In the genomic region with DNA sequence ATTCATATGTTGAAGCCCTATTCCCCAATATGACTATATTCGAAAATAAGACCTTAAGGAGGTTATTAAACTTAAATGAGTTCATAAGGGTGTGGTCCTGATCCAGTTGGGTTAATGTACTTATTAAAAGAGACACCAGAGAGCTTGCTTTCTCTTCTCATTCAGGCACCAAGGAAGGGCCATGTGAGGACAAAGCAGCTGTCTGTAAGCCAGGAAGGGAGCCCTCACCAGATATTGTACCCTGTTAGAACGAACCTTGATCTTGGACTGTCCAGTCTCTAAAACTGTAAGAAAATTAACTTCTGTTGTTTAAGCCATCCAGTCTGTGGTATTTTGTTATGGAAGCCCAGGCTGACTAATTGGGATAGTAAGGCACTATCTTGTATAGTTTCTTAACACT, we compare ENCODE assay signal across 20 cellular contexts. TPM values are rescaled to one million over a fixed set of nuclear protein-coding genes. Genes with fewer than 3 reads are reported as not detected.
A peak's percentile ranks its signal among the peaks of the same experiment; 100 is the strongest.
DNase-seq lines count a peak whose midpoint lies in the region; ATAC-seq, FAIRE-seq and TF ChIP-seq lines count a peak whose summit lies in the region.
"Had no signal": no experiment of that assay in that cellular context is flagged by ENCODE, and none has a peak within 500 bp of the region (broad histone marks: within the 10 kb centered on the region; RNA-seq: fewer than 3 reads in every experiment).

No MANE protein-coding gene starts in this region.

- H3K27ac Mint-ChIP-seq in CD4-positive, CD25-positive, alpha-beta regulatory T cell, result peak overlapping the region in 2 of 3 donors; percentile 42 to 60
- peak overlapping the region; percentile 50 for H3K27ac Mint-ChIP-seq in astrocyte (ENCODE audit: unreplicated experiment)

- H3K27ac ChIP-seq in CD4-positive, CD25-positive, alpha-beta regulatory T cell (ENCODE audit: insufficient read depth, low read length, poor library complexity, severe bottlenecking), result no peak overlapping the region
- H3K27ac ChIP-seq in astrocyte (ENCODE audit: low read depth, low read length), result no peak overlapping the region
- H3K27ac ChIP-seq: brain microvascular endothelial cell, coronary artery, SJCRH30 had no signal

- H3K4me2 ChIP-seq in astrocyte (ENCODE audit: low read length), result no peak overlapping the region

- H3K9me3 Mint-ChIP-seq in CD4-positive, CD25-positive, alpha-beta regulatory T cell, result peaks cover 0 to under 1% (median 0%) of the 10 kb centered on the region in 7 donors
- peaks cover 2% of the 10 kb centered on the region for H3K9me3 Mint-ChIP-seq in astrocyte (ENCODE audit: unreplicated experiment)
- H3K9me3 Mint-ChIP-seq: IgD-negative memory B cell had no signal

- no peaks in the 10 kb centered on the region for H3K36me3 ChIP-seq in CD4-positive, CD25-positive, alpha-beta regulatory T cell (ENCODE audit: control insufficient read depth, insufficient read depth, low read length)
- no peaks in the 10 kb centered on the region for H3K36me3 ChIP-seq in astrocyte (ENCODE audit: insufficient read depth, low read length)
- H3K36me3 ChIP-seq: brain microvascular endothelial cell, SJCRH30 had no signal

- H4K20me1 ChIP-seq in astrocyte (ENCODE audit: insufficient read depth, low read length), result no peaks in the 10 kb centered on the region

- peaks cover 4 to 12% (median 8%) of the 10 kb centered on the region in 4 donors for H3K4me1 Mint-ChIP-seq in CD4-positive, CD25-positive, alpha-beta regulatory T cell
- H3K4me1 Mint-ChIP-seq in astrocyte (ENCODE audit: low read depth, unreplicated experiment), result peaks cover 26% of the 10 kb centered on the region

- H3K9me3 ChIP-seq in CD4-positive, CD25-positive, alpha-beta regulatory T cell (ENCODE audit: control insufficient read depth in 2 of 2, low read length in 2 of 2), result no peaks in the 10 kb centered on the region
- no peaks in the 10 kb centered on the region for H3K9me3 ChIP-seq in astrocyte (ENCODE audit: insufficient read depth, low read depth, low read length)
- H3K9me3 ChIP-seq: SJCRH30 had no signal

- intact Hi-C loops in left colon (cut with DNase I, micrococcal nuclease), result no loop called here

- no peaks in the 10 kb centered on the region for H3K36me3 Mint-ChIP-seq in CD4-positive, CD25-positive, alpha-beta regulatory T cell
- no peaks in the 10 kb centered on the region for H3K36me3 Mint-ChIP-seq in astrocyte (ENCODE audit: low read depth, unreplicated experiment)
- H3K36me3 Mint-ChIP-seq: activated naive CD4-positive, alpha-beta T cell treated with anti-CD3 and anti-CD28 coated beads, Interleukin-2, amount 50 U/mL, for 72 hours; IgD-negative memory B cell had no signal

- no peak for DNase-seq in CD4-positive, CD25-positive, alpha-beta regulatory T cell
- DNase-seq in astrocyte (ENCODE audit: low read depth) (no peak), left colon (no peak), foreskin melanocyte (no peak)
- no peak for DNase-seq in NK-92 treated with Interleukin-12 subunit alpha and Interleukin-12 subunit beta, amount 100 ng/mL, for 24 hours (lab: John Stamatoyannopoulos, UW)
- DNase-seq: AML-193, brain microvascular endothelial cell, hippocampal formation, kidney, NCI-H1048, NCI-H2029 treated with DMSO at 0.1 percent for 48 hours, NCI-H510A treated with DMSO at 0.1 percent for 48 hours, SJCRH30, T1000 had no signal

- no peak overlapping the region for H3K9ac ChIP-seq in astrocyte (ENCODE audit: low read length)

- FAIRE-seq in astrocyte (lab: Jason Lieb, UNC), result no peak
- FAIRE-seq: endothelial cell of umbilical vein, kidney had no signal

- no peaks in the 10 kb centered on the region for H3K4me1 ChIP-seq in CD4-positive, CD25-positive, alpha-beta regulatory T cell (ENCODE audit: control insufficient read depth, insufficient read depth, low read length, poor library complexity, severe bottlenecking)
- H3K4me1 ChIP-seq in astrocyte (ENCODE audit: insufficient read depth, low read length), result no peaks in the 10 kb centered on the region
- H3K4me1 ChIP-seq: SJCRH30 had no signal

- H2AFZ ChIP-seq in astrocyte (ENCODE audit: low read depth, low read length), result no peak overlapping the region

- no peak overlapping the region for H3K4me3 Mint-ChIP-seq in CD4-positive, CD25-positive, alpha-beta regulatory T cell
- no peak overlapping the region for H3K4me3 Mint-ChIP-seq in astrocyte (ENCODE audit: unreplicated experiment)

- TF ChIP-seq CTCF in astrocyte (IDR thresholded peaks at IDR 0.05; ENCODE audit: insufficient read depth, low read depth, low read length), result no peak

- H3K79me2 ChIP-seq in astrocyte (ENCODE audit: insufficient read depth, low read length), result no peaks in the 10 kb centered on the region

- peaks cover 17% of the 10 kb centered on the region for H3K27me3 Mint-ChIP-seq in CD4-positive, CD25-positive, alpha-beta regulatory T cell
- H3K27me3 Mint-ChIP-seq in astrocyte (ENCODE audit: low read depth, unreplicated experiment), result no peaks in the 10 kb centered on the region
- H3K27me3 Mint-ChIP-seq: IgD-negative memory B cell had no signal

- no peak for ATAC-seq in CD4-positive, CD25-positive, alpha-beta regulatory T cell (ENCODE audit: low read depth in 2 of 2)
- ATAC-seq in GM18867 (IDR thresholded peaks at IDR 0.05; ENCODE audit: unreplicated experiment) (peak; percentile 19), HG03175 (IDR thresholded peaks at IDR 0.05; ENCODE audit: unreplicated experiment) (peak; percentile 2), left colon (no peak)

- H3K27me3 ChIP-seq in CD4-positive, CD25-positive, alpha-beta regulatory T cell (ENCODE audit: control insufficient read depth, insufficient read depth, low read length), result peaks cover 9% of the 10 kb centered on the region
- H3K27me3 ChIP-seq in astrocyte (ENCODE audit: insufficient read depth, low read length), result no peaks in the 10 kb centered on the region
- H3K27me3 ChIP-seq: brain microvascular endothelial cell had no signal

- peak overlapping the region; percentile 30 for H3K4me3 ChIP-seq in CD4-positive, CD25-positive, alpha-beta regulatory T cell (ENCODE audit: low read depth, low read length)
- no peak overlapping the region for H3K4me3 ChIP-seq in astrocyte (ENCODE audit: insufficient read depth, low read depth, low read length)
- H3K4me3 ChIP-seq: coronary artery, SJCRH30 had no signal

RNA-seq across cellular contexts. Expression of a gene that starts 9.1 kb away (rescaled TPM):
- 328 TPM for total RNA-seq in CD4-positive, CD25-positive, alpha-beta regulatory T cell
- 10 to 100 TPM; 24.6 to 43.3 (median 28.3) TPM for polyA plus RNA-seq in CD4-positive, CD25-positive, alpha-beta regulatory T cell
- 87.3 and 95.9 TPM in 2 replicates for total RNA-seq in astrocyte
- total RNA-seq in left colon, result 10 to 100 TPM; 59.6 to 60.5 TPM

Comparison
In these comparisons a context has a peak if more than half of its experiments do, and no peak if none do; other contexts are left out.
1. ATAC-seq: peak in GM18867 (single experiment) and HG03175 (single experiment); none in CD4-positive, CD25-positive, alpha-beta regulatory T cell (0 of 2) and left colon (single experiment).